ENCODE assay signal across 27 cellular contexts in the genomic region with DNA sequence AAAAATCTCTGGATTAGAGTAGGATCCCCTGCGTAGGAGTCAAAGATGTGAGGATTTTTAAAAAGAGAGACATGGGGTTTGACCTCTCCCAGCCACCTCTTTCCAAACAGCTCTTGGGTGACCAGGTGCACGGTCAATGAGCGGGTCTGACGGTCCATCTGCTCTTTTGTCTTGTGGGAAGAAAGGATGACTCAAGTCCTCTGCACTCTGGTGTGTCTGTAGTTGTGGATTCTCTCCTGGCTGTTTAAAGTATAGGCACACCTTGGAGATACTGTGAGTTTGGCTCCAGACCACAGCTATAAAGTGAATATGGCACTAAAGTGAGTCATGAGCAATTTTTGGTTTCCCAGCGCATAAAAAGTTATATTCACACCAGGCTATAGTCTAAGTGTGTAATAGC.
"Had no signal": no experiment of that assay in that cellular context is flagged by ENCODE, and none has a peak within 500 bp of the region (broad histone marks: within the 10 kb centered on the region; RNA-seq: fewer than 3 reads in every experiment).

No MANE protein-coding gene starts in this region.

- H3K36me3 ChIP-seq: adrenal gland, esophagus muscularis mucosa, gastrocnemius medialis, tibial artery had no signal

- H3K4me1 ChIP-seq: adrenal gland, gastrocnemius medialis, tibial artery had no signal

- H3K4me1 Mint-ChIP-seq: natural killer cell; stimulated activated effector memory CD8-positive, alpha-beta T cell treated with anti-CD3 and anti-CD28 coated beads, Interleukin-12 subunit alpha, Interleukin-12 subunit beta, amount 100 ng/mL, for 72 hours; stimulated activated naive CD8-positive, alpha-beta T cell treated with anti-CD3 and anti-CD28 coated beads, Interleukin-15, amount 100 ng/mL, for 72 hours had no signal

- FAIRE-seq: astrocyte, colon, islet of Langerhans had no signal

- H3K4me3 Mint-ChIP-seq: activated naive CD8-positive, alpha-beta T cell; activated T-cell treated with anti-CD3 and anti-CD28 coated beads, Interleukin-2, amount 50 U/mL, for 4 hours; central memory CD8-positive, alpha-beta T cell; effector memory CD8-positive, alpha-beta T cell; natural killer cell; stimulated activated effector memory CD8-positive, alpha-beta T cell treated with anti-CD3 and anti-CD28 coated beads, Interleukin-12 subunit alpha, Interleukin-12 subunit beta, amount 100 ng/mL, for 72 hours; stimulated activated naive CD8-positive, alpha-beta T cell treated with anti-CD3 and anti-CD28 coated beads, Interleukin-15, amount 100 ng/mL, for 72 hours; T-helper 17 cell had no signal

- H3K36me3 Mint-ChIP-seq: activated naive CD8-positive, alpha-beta T cell; natural killer cell; stimulated activated effector memory CD8-positive, alpha-beta T cell treated with anti-CD3 and anti-CD28 coated beads, Interleukin-12 subunit alpha, Interleukin-12 subunit beta, amount 100 ng/mL, for 72 hours had no signal

- H3K9me3 ChIP-seq: adrenal gland, gastrocnemius medialis, tibial artery had no signal

- H3K27ac Mint-ChIP-seq: activated naive CD8-positive, alpha-beta T cell; activated T-helper 2 cell treated with anti-CD3 and anti-CD28 coated beads, Interferon-gamma antibody, Interleukin-2, Interleukin-4, amounts not matched to agents 10 μg/mL and 5 μg/mL and 100 μg/mL, durations not matched to agents 14 hours and 24 hours and 36 hours; effector memory CD8-positive, alpha-beta T cell; natural killer cell; progenitor cell of endocrine pancreas; stimulated activated effector memory CD8-positive, alpha-beta T cell treated with anti-CD3 and anti-CD28 coated beads, Interleukin-12 subunit alpha, Interleukin-12 subunit beta, amount 100 ng/mL, for 72 hours; stimulated activated naive CD8-positive, alpha-beta T cell treated with anti-CD3 and anti-CD28 coated beads, Interleukin-15, amount 100 ng/mL, for 72 hours; T-helper 17 cell had no signal

- H3K9me3 Mint-ChIP-seq: activated T-cell treated with anti-CD3 and anti-CD28 coated beads, Interleukin-2, amount 50 U/mL, for 4 hours; activated T-helper 2 cell treated with anti-CD3 and anti-CD28 coated beads, Interferon-gamma antibody, Interleukin-2, Interleukin-4, amounts not matched to agents 10 μg/mL and 5 μg/mL and 100 μg/mL, durations not matched to agents 14 hours and 24 hours and 36 hours; central memory CD8-positive, alpha-beta T cell; effector memory CD8-positive, alpha-beta T cell; natural killer cell had no signal

- ATAC-seq: activated T-cell treated with anti-CD3 and anti-CD28 coated beads, Interleukin-2, amount 50 U/mL, for 4 hours; effector memory CD8-positive, alpha-beta T cell; gastrocnemius medialis; left lobe of liver; natural killer cell; stimulated activated effector memory CD8-positive, alpha-beta T cell treated with anti-CD3 and anti-CD28 coated beads, Interleukin-12 subunit alpha, Interleukin-12 subunit beta, amount 100 ng/mL, for 72 hours; stimulated activated naive CD8-positive, alpha-beta T cell treated with anti-CD3 and anti-CD28 coated beads, Interleukin-15, amount 100 ng/mL, for 72 hours; T-helper 17 cell had no signal

- H3K27ac ChIP-seq: adrenal gland, dorsolateral prefrontal cortex, esophagus muscularis mucosa, gastrocnemius medialis, tibial artery had no signal

- H3K4me3 ChIP-seq: adrenal gland, dorsolateral prefrontal cortex, esophagus muscularis mucosa, gastrocnemius medialis, lung, tibial artery had no signal

- DNase-seq: activated CD4-positive, alpha-beta T cell treated with anti-CD3 and anti-CD28 coated beads for 4 hours; activated CD4-positive, alpha-beta T cell treated with anti-CD3 and anti-CD28 coated beads, Interleukin-2, amount 50 U/mL, for 48 hours; activated CD4-positive, CD25-positive, alpha-beta regulatory T cell; activated CD8-positive, alpha-beta memory T cell treated with anti-CD3 and anti-CD28 coated beads, Interleukin-2, amount 50 U/mL, for 48 hours; activated naive CD4-positive, alpha-beta T cell; activated T-cell treated with anti-CD3 and anti-CD28 coated beads, Interleukin-2, amount 50 U/mL, for 4 hours; adrenal gland; dorsolateral prefrontal cortex; effector memory CD8-positive, alpha-beta T cell; gastrocnemius medialis; midbrain; natural killer cell; retina; stimulated activated naive CD8-positive, alpha-beta T cell treated with anti-CD3 and anti-CD28 coated beads, Interleukin-15, amount 100 ng/mL, for 72 hours; T-helper 17 cell had no signal
